Comparison of ENCODE assay signal across 26 cellular contexts in the genomic region with DNA sequence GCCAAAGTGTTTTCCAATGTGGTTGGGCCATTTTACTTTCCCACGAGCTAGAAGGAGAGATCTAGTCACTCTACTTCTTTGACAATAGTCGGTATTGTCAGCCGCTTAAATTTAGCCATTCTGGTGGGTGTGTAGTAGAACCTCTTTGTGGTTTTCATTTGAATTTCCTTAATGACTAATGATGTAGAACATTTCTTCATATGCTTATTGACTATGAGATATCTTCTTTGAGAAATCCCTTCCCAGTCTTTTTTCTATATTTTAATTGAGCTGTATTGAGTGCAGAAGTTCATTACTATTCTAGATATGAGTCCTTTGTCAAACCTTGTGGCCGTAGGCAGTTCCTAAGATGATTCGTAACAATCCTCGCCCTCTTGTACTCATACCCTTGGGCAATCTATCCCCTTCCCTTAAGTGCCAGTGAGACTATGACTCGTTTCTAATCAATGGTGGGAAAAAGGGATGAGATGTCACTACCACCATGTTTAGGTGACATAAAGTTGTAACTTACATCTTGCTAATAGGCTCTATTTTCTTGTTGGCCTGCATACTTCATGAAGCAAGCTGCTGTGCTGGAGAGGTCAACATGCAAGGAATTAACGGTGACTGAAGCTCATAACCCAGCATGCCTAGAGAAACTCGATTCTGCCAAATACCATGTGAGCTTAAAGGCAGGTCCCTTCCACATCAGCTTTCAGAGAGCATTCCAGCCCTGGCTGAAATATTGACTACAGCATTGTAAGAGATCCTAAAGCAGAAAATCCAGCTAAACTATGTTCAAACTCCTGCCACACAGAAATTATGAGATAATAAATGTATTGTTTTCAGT.
"Had no signal": no experiment of that assay in that cellular context is flagged by ENCODE, and none has a peak within 500 bp of the region (broad histone marks: within the 10 kb centered on the region; RNA-seq: fewer than 3 reads in every experiment).

No MANE protein-coding gene starts in this region.

- DNase-seq: activated CD4-positive, alpha-beta T cell treated with anti-CD3 and anti-CD28 coated beads, Interleukin-2, amount 10 ng/mL, durations not matched to agents 7 days and 5 days; activated CD4-positive, CD25-positive, alpha-beta regulatory T cell treated with anti-CD3 and anti-CD28 coated beads, Interleukin-2, amount 50 U/mL, for 72 hours; activated CD8-positive, alpha-beta memory T cell treated with anti-CD3 and anti-CD28 coated beads, Interleukin-2, amount 10 ng/mL, durations not matched to agents 7 days and 5 days; activated CD8-positive, alpha-beta T cell treated with anti-CD3 and anti-CD28 coated beads for 36 hours; activated effector memory CD4-positive, alpha-beta T cell treated with anti-CD3 and anti-CD28 coated beads, Interleukin-2, amount 50 U/mL, for 16 hours; activated naive CD4-positive, alpha-beta T cell treated with anti-CD3 and anti-CD28 coated beads, Interleukin-2, amount 10 ng/mL, durations not matched to agents 7 days and 5 days; activated T-cell treated with anti-CD3 and anti-CD28 coated beads for 4 hours; amygdala; effector CD4-positive, alpha-beta T cell; kidney; left lung; right cardiac atrium; stimulated activated CD4-positive, alpha-beta T cell treated with anti-CD3 and anti-CD28 coated beads, Interleukin-12 subunit alpha, Interleukin-12 subunit beta, amount 100 ng/mL, for 4 hours; stimulated activated CD4-positive, alpha-beta T cell treated with anti-CD3 and anti-CD28 coated beads, Interleukin-1b, Interleukin-23, amount 100 ng/mL, for 48 hours; substantia nigra; T-cell; thyroid gland; WERI-Rb-1 had no signal

- ATAC-seq: activated CD8-positive, alpha-beta memory T cell treated with anti-CD3 and anti-CD28 coated beads, Interleukin-2, amount 10 ng/mL, durations not matched to agents 7 days and 5 days; activated CD8-positive, alpha-beta T cell treated with anti-CD3 and anti-CD28 coated beads for 36 hours; esophagus mucosa; left lung; natural killer cell treated with Interleukin-12 subunit alpha and Interleukin-12 subunit beta and Interleukin-15 and Interleukin-18, amount 100 ng/mL, for 72 hours; right cardiac atrium; T-cell had no signal

- H3K9me3 ChIP-seq: prostate gland, thyroid gland had no signal

- H3K36me3 ChIP-seq: left lung, prostate gland, thyroid gland, WERI-Rb-1 had no signal

- H3K27ac Mint-ChIP-seq: activated CD4-positive, alpha-beta T cell treated with anti-CD3 and anti-CD28 coated beads, Interleukin-2, amount 10 ng/mL, durations not matched to agents 7 days and 5 days; activated CD8-positive, alpha-beta memory T cell treated with anti-CD3 and anti-CD28 coated beads, Interleukin-2, amount 10 ng/mL, durations not matched to agents 7 days and 5 days; activated CD8-positive, alpha-beta T cell treated with anti-CD3 and anti-CD28 coated beads for 36 hours; activated naive CD4-positive, alpha-beta T cell treated with anti-CD3 and anti-CD28 coated beads, Interleukin-2, amount 10 ng/mL, durations not matched to agents 7 days and 5 days; dendritic cell treated with granulocyte-macrophage colony-stimulating factor and Interleukin-4, amounts not matched to agents 40 ng/mL and 50 ng/mL, for 4 days; mesothelial cell of epicardium; natural killer cell treated with Interleukin-12 subunit alpha and Interleukin-12 subunit beta and Interleukin-15 and Interleukin-18, amount 100 ng/mL, for 72 hours; stimulated activated naive CD8-positive, alpha-beta T cell treated with anti-CD3 and anti-CD28 coated beads, Interleukin-15, Interleukin-2, amounts not matched to agents 100 ng/mL and 50 ng/mL, for 24 hours; T-cell; T-helper 2 cell treated with Interferon-gamma antibody and Interleukin-4, amounts not matched to agents 5 μg/mL and 100 μg/mL, for 36 hours had no signal

- H3K27me3 ChIP-seq: left lung, thyroid gland had no signal

- H3K4me1 ChIP-seq: left lung, prostate gland, thyroid gland had no signal

- H3K36me3 Mint-ChIP-seq: activated CD8-positive, alpha-beta memory T cell treated with anti-CD3 and anti-CD28 coated beads, Interleukin-2, amount 10 ng/mL, durations not matched to agents 7 days and 5 days; activated naive CD4-positive, alpha-beta T cell treated with anti-CD3 and anti-CD28 coated beads, Interleukin-2, amount 10 ng/mL, durations not matched to agents 7 days and 5 days; mesothelial cell of epicardium; T-cell had no signal

- FAIRE-seq: kidney had no signal

- H3K4me3 Mint-ChIP-seq: activated CD4-positive, alpha-beta T cell treated with anti-CD3 and anti-CD28 coated beads, Interleukin-2, amount 10 ng/mL, durations not matched to agents 7 days and 5 days; activated CD8-positive, alpha-beta memory T cell treated with anti-CD3 and anti-CD28 coated beads, Interleukin-2, amount 10 ng/mL, durations not matched to agents 7 days and 5 days; activated CD8-positive, alpha-beta T cell treated with anti-CD3 and anti-CD28 coated beads for 36 hours; activated naive CD4-positive, alpha-beta T cell treated with anti-CD3 and anti-CD28 coated beads, Interleukin-2, amount 10 ng/mL, durations not matched to agents 7 days and 5 days; dendritic cell treated with granulocyte-macrophage colony-stimulating factor and Interleukin-4, amounts not matched to agents 40 ng/mL and 50 ng/mL, for 4 days; mesothelial cell of epicardium; natural killer cell treated with Interleukin-12 subunit alpha and Interleukin-12 subunit beta and Interleukin-15 and Interleukin-18, amount 100 ng/mL, for 72 hours; stimulated activated naive CD8-positive, alpha-beta T cell treated with anti-CD3 and anti-CD28 coated beads, Interleukin-15, Interleukin-2, amounts not matched to agents 100 ng/mL and 50 ng/mL, for 24 hours; T-cell; T-helper 2 cell treated with Interferon-gamma antibody and Interleukin-4, amounts not matched to agents 5 μg/mL and 100 μg/mL, for 36 hours had no signal

- H3K27me3 Mint-ChIP-seq: activated CD4-positive, alpha-beta T cell treated with anti-CD3 and anti-CD28 coated beads, Interleukin-2, amount 10 ng/mL, durations not matched to agents 7 days and 5 days; activated CD8-positive, alpha-beta memory T cell treated with anti-CD3 and anti-CD28 coated beads, Interleukin-2, amount 10 ng/mL, durations not matched to agents 7 days and 5 days; activated CD8-positive, alpha-beta T cell treated with anti-CD3 and anti-CD28 coated beads for 36 hours; activated naive CD4-positive, alpha-beta T cell treated with anti-CD3 and anti-CD28 coated beads, Interleukin-2, amount 10 ng/mL, durations not matched to agents 7 days and 5 days; dendritic cell treated with granulocyte-macrophage colony-stimulating factor and Interleukin-4, amounts not matched to agents 40 ng/mL and 50 ng/mL, for 4 days; natural killer cell treated with Interleukin-12 subunit alpha and Interleukin-12 subunit beta and Interleukin-15 and Interleukin-18, amount 100 ng/mL, for 72 hours; stimulated activated naive CD8-positive, alpha-beta T cell treated with anti-CD3 and anti-CD28 coated beads, Interleukin-15, Interleukin-2, amounts not matched to agents 100 ng/mL and 50 ng/mL, for 24 hours; T-cell had no signal

- H3K4me3 ChIP-seq: left lung, lung, prostate gland, thyroid gland had no signal

- H3K4me1 Mint-ChIP-seq: activated CD4-positive, alpha-beta T cell treated with anti-CD3 and anti-CD28 coated beads, Interleukin-2, amount 10 ng/mL, durations not matched to agents 7 days and 5 days; activated CD8-positive, alpha-beta memory T cell treated with anti-CD3 and anti-CD28 coated beads, Interleukin-2, amount 10 ng/mL, durations not matched to agents 7 days and 5 days; activated naive CD4-positive, alpha-beta T cell treated with anti-CD3 and anti-CD28 coated beads, Interleukin-2, amount 10 ng/mL, durations not matched to agents 7 days and 5 days; mesothelial cell of epicardium; T-cell had no signal

- H3K27ac ChIP-seq: left lung, prostate gland, thyroid gland, WERI-Rb-1 had no signal
